Comparison of ENCODE assay signal across 8 cellular contexts in genomic region chr16:3610698-3611144, GRCh38. TPM values are rescaled to one million over a fixed set of nuclear protein-coding genes. Genes with fewer than 3 reads are reported as not detected.
DNase-seq lines count a peak whose midpoint lies in the region; ATAC-seq, FAIRE-seq and TF ChIP-seq lines count a peak whose summit lies in the region.

No MANE protein-coding gene starts in this region.

- TF ChIP-seq CTCF in 22Rv1 (IDR thresholded peaks at IDR 0.05): no peak
- TF ChIP-seq CTCF in activated CD8-positive, alpha-beta T cell treated with anti-CD3 and anti-CD28 coated beads for 36 hours (IDR thresholded peaks at IDR 0.05): no peak

- H3K27ac ChIP-seq in 22Rv1 (peak overlapping the region; percentile 78), small intestine (ENCODE audit: low read depth in 1 of 2, low read length in 1 of 2) (peak overlapping the region; percentile 85 to 91)

- POLR2A ChIA-PET in activated CD8-positive, alpha-beta T cell treated with anti-CD3 and anti-CD28 coated beads for 36 hours (lab: Charles Lee): interaction anchor here (0.7 to 1.0 kb wide), 2 partner anchors 8 to 11 kb away, joined by 3 read pairs; no protein-coding TSS in a partner anchor

- no peaks in the 10 kb centered on the region for H3K27me3 Mint-ChIP-seq in activated CD8-positive, alpha-beta T cell treated with anti-CD3 and anti-CD28 coated beads for 36 hours

- FAIRE-seq in small intestine (lab: Jason Lieb, UNC): no peak

- ATAC-seq in GM21367 (IDR thresholded peaks at IDR 0.05; ENCODE audit: unreplicated experiment) (peak; percentile 14), HG02588 (IDR thresholded peaks at IDR 0.05; ENCODE audit: unreplicated experiment) (no peak), HG03135 (IDR thresholded peaks at IDR 0.05; ENCODE audit: unreplicated experiment) (no peak)
- no peak for ATAC-seq in activated CD8-positive, alpha-beta T cell treated with anti-CD3 and anti-CD28 coated beads for 36 hours

- peak overlapping the region; percentile 91 for H3K4me3 Mint-ChIP-seq in activated CD8-positive, alpha-beta T cell treated with anti-CD3 and anti-CD28 coated beads for 36 hours

- H3K4me1 ChIP-seq in small intestine (ENCODE audit: control insufficient read depth in 2 of 2, insufficient read depth in 1 of 2, low read depth in 1 of 2, low read length in 1 of 2): peaks cover 0 to 1% of the 10 kb centered on the region in 2 donors

- peak overlapping the region; percentile 80 for H3K4me3 ChIP-seq in iPS-11a (ENCODE audit: low read depth, low read length)
- H3K4me3 ChIP-seq in small intestine (ENCODE audit: low read depth in 1 of 2, low read length in 2 of 2): peak overlapping the region; percentile 93 to 98

- no peaks in the 10 kb centered on the region for H3K9me3 ChIP-seq in small intestine (ENCODE audit: control insufficient read depth, low read depth)

- no peaks in the 10 kb centered on the region for H3K27me3 ChIP-seq in small intestine (ENCODE audit: control insufficient read depth in 2 of 2, insufficient read depth in 2 of 2, low read length in 2 of 2)

- peak overlapping the region; percentile 76 for H3K27ac Mint-ChIP-seq in activated CD8-positive, alpha-beta T cell treated with anti-CD3 and anti-CD28 coated beads for 36 hours

- H3K4me1 Mint-ChIP-seq in activated CD8-positive, alpha-beta T cell treated with anti-CD3 and anti-CD28 coated beads for 36 hours (ENCODE audit: low read depth): peaks cover 37% of the 10 kb centered on the region

- H3K36me3 Mint-ChIP-seq in activated CD8-positive, alpha-beta T cell treated with anti-CD3 and anti-CD28 coated beads for 36 hours (ENCODE audit: low read depth): peaks cover 19% of the 10 kb centered on the region

- H3K9me3 Mint-ChIP-seq in activated CD8-positive, alpha-beta T cell treated with anti-CD3 and anti-CD28 coated beads for 36 hours: no peaks in the 10 kb centered on the region

- H3K36me3 ChIP-seq in small intestine (ENCODE audit: control insufficient read depth in 2 of 2, insufficient read depth in 2 of 2, low read length in 2 of 2): no peaks in the 10 kb centered on the region

- DNase-seq in activated CD8-positive, alpha-beta T cell treated with anti-CD3 and anti-CD28 coated beads for 36 hours: no peak
- peak; percentile 50 for DNase-seq in small intestine
- no peak for DNase-seq in AG08396 (ENCODE audit: low spot score)

- 0 to 4% (median 4%) methylated on average over 10 of the region's 10 CpGs for WGBS in small intestine, 3 donors

- intact Hi-C loops in activated CD8-positive, alpha-beta T cell treated with anti-CD3 and anti-CD28 coated beads for 36 hours (cut with micrococcal nuclease): no loop called here

- CTCF ChIA-PET in activated CD8-positive, alpha-beta T cell treated with anti-CD3 and anti-CD28 coated beads for 36 hours (lab: Charles Lee): no interaction called here

RNA-seq across cellular contexts. Expression of gene SLX4, which starts 0.7 kb away (rescaled TPM):
- 10 to 100 TPM in 1 of 2 experiments, 1 to 10 TPM in 1; 9.8 to 10.1 TPM for total RNA-seq in activated CD8-positive, alpha-beta T cell treated with anti-CD3 and anti-CD28 coated beads for 36 hours
- polyA plus RNA-seq in small intestine: 1 to 10 TPM; 1.1 to 3.0 (median 2.5) TPM

RNA-seq across cellular contexts. Expression of gene NLRC3, which starts 33.5 kb away (rescaled TPM):
- 10 to 100 TPM; 17.9 to 19.8 TPM for total RNA-seq in activated CD8-positive, alpha-beta T cell treated with anti-CD3 and anti-CD28 coated beads for 36 hours
- 1 to 10 TPM in 1 of 3 donors, under 1 TPM in 2; 0.67 to 1.1 (median 0.82) TPM for polyA plus RNA-seq in small intestine

RNA-seq across cellular contexts. Expression of gene DNASE1, which starts 43.8 kb away (rescaled TPM):
- total RNA-seq in activated CD8-positive, alpha-beta T cell treated with anti-CD3 and anti-CD28 coated beads for 36 hours: 10 to 100 TPM; 11.8 to 12.1 TPM
- 100 to 1,000 TPM in 2 of 3 donors, 10 to 100 TPM in 1; 75.4 to 290 (median 249) TPM for polyA plus RNA-seq in small intestine
